ENCODE assay signal across 10 cellular contexts in the genomic region with DNA sequence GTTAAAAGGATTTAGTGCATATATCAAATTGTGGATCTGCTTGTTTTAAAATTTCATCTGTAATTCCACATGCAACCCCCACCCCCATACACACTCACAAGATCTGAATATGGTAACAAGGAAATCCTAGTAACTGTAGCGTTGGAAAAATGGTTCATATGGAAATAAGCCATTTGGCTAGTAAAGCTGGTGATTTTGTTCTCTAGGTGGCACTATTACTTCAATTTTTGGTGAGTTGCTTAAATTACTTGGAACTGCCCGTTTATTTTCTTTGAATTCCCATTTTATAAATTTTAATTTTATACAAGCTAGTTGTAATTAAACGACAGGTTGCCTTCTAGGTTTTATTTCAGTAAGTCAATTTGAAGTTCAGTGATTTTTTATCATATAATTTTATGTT. TPM values are rescaled to one million over a fixed set of nuclear protein-coding genes. Genes with fewer than 3 reads are reported as not detected.
DNase-seq lines count a peak whose midpoint lies in the region; ATAC-seq, FAIRE-seq and TF ChIP-seq lines count a peak whose summit lies in the region.
"Had no signal": no experiment of that assay in that cellular context is flagged by ENCODE, and none has a peak within 500 bp of the region (broad histone marks: within the 10 kb centered on the region; RNA-seq: fewer than 3 reads in every experiment).

No MANE protein-coding gene starts in this region.

- H4K20me1 ChIP-seq in HepG2 (ENCODE audit: insufficient read depth, low read length), result no peaks in the 10 kb centered on the region

- no peak overlapping the region for H3K4me3 ChIP-seq in HepG2 (replicated peaks in 1 of 3; ENCODE audit: insufficient read depth in 1 of 3, low read depth in 2 of 3, low read length in 3 of 3)

- H3K9ac ChIP-seq in HepG2 (ENCODE audit: insufficient read depth, low read depth, low read length), result no peak overlapping the region

- H3K4me1 ChIP-seq in HepG2 (ENCODE audit: insufficient read depth, low read length), result peaks cover 16% of the 10 kb centered on the region

- CTCF ChIA-PET in HepG2 (lab: Yijun Ruan, JAX; ENCODE audit: low intra/inter-chr PET ratio, low total read pairs), result no interaction called here

- H3K79me2 ChIP-seq in HepG2 (ENCODE audit: insufficient read depth, low read length), result no peaks in the 10 kb centered on the region

- no peak overlapping the region for H3K27ac ChIP-seq in HepG2 (ENCODE audit: extremely low read length, insufficient read depth, low read length)

- no peak for TF ChIP-seq RAD21 in HepG2 (CRISPR knock-in tag; IDR thresholded peaks at IDR 0.05)

- FAIRE-seq in TTC549 (lab: Jason Lieb, UNC) (peak; percentile 19), HepG2 (lab: Jason Lieb, UNC) (no peak)

- no peak for ATAC-seq in HepG2
- no peak for ATAC-seq in GM21447 (IDR thresholded peaks at IDR 0.05; ENCODE audit: unreplicated experiment)
- ATAC-seq in GM19395 (IDR thresholded peaks at IDR 0.05; ENCODE audit: unreplicated experiment), result no peak
- ATAC-seq: stimulated activated effector memory CD8-positive, alpha-beta T cell treated with anti-CD3 and anti-CD28 coated beads, Interleukin-12 subunit alpha, Interleukin-12 subunit beta, amount 100 ng/mL, for 72 hours had no signal

- H3K4me2 ChIP-seq in HepG2 (ENCODE audit: low read depth, low read length), result no peak overlapping the region

- TF ChIP-seq CTCF in HepG2 (CRISPR knock-in tag; IDR thresholded peaks at IDR 0.05), result peak; percentile 38

- in situ Hi-C loops in HepG2 (cut with HindIII; ENCODE audit: extremely low pct_ligation_motif_present, low pct_unique_long_range_greater_than_20kb), result loop anchor here (5.0 to 25.0 kb wide), 4 partner anchors 837 to 1640 kb away; no protein-coding TSS in a partner anchor

- no peaks in the 10 kb centered on the region for H3K9me3 ChIP-seq in HepG2 (ENCODE audit: low read length)

- DNase-seq in DMS53 treated with DMSO at 0.1 percent for 48 hours (lab: John Stamatoyannopoulos, UW; ENCODE audit: unreplicated experiment) (peak; percentile 7), HT-29 (ENCODE audit: low spot score) (peak; percentile 47), HepG2 (ENCODE audit: low spot score) (no peak), mesenteric fat pad (ENCODE audit: low spot score) (no peak)
- no peak for DNase-seq in activated CD4-positive, alpha-beta T cell treated with anti-CD3 and anti-CD28 coated beads, Interleukin-2, amount 50 U/mL, for 48 hours
- DNase-seq: posterior cingulate gyrus had no signal

- no TSS peak for BruUV-seq in HepG2 (replicated peaks; lab: Mats Ljungman, UMichigan)

- H3K36me3 ChIP-seq in HepG2 (replicated peaks in 1 of 2; ENCODE audit: control insufficient read depth in 1 of 2, insufficient read depth in 2 of 2, low read length in 2 of 2), result no peaks in the 10 kb centered on the region

- intact Hi-C loops in HepG2 (cut with micrococcal nuclease; ENCODE audit: unreplicated experiment), result no loop called here

- TF ChIP-seq POLR2A in HepG2 (IDR thresholded peaks at IDR 0.05; ENCODE audit: insufficient read depth in 1 of 2, low read depth in 2 of 2, low read length in 2 of 2), result no peak

- no peak overlapping the region for H2AFZ ChIP-seq in HepG2 (ENCODE audit: low read length)

- H3K27me3 ChIP-seq in HepG2 (ENCODE audit: control insufficient read depth in 1 of 2, insufficient read depth in 2 of 2, low read length in 2 of 2), result peaks cover 0 to 14% of the 10 kb centered on the region in 2 experiments; a peak in 2 of 5 replicates

- 2% methylated on average over 3 of the region's 3 CpGs for WGBS in HepG2 (ENCODE audit: low lambda C conversion rate)

- TF ChIP-seq EP300 in HepG2 (IDR thresholded peaks at IDR 0.05; ENCODE audit: low read depth in 2 of 2, low read length in 2 of 2) (no peak), HepG2 (CRISPR knock-in tag; IDR thresholded peaks at IDR 0.05; ENCODE audit: borderline replicate concordance) (no peak)

- POLR2A ChIA-PET in HepG2 (lab: Yijun Ruan, JAX), result no interaction called here

TF ChIP-seq in HepG2, 621 proteins besides CTCF, POLR2A, EP300 and RAD21:
- peak; percentile 64 for TF ChIP-seq STAG1 (CRISPR knock-in tag; IDR thresholded peaks at IDR 0.05)
- TF ChIP-seq, protein P1, sequence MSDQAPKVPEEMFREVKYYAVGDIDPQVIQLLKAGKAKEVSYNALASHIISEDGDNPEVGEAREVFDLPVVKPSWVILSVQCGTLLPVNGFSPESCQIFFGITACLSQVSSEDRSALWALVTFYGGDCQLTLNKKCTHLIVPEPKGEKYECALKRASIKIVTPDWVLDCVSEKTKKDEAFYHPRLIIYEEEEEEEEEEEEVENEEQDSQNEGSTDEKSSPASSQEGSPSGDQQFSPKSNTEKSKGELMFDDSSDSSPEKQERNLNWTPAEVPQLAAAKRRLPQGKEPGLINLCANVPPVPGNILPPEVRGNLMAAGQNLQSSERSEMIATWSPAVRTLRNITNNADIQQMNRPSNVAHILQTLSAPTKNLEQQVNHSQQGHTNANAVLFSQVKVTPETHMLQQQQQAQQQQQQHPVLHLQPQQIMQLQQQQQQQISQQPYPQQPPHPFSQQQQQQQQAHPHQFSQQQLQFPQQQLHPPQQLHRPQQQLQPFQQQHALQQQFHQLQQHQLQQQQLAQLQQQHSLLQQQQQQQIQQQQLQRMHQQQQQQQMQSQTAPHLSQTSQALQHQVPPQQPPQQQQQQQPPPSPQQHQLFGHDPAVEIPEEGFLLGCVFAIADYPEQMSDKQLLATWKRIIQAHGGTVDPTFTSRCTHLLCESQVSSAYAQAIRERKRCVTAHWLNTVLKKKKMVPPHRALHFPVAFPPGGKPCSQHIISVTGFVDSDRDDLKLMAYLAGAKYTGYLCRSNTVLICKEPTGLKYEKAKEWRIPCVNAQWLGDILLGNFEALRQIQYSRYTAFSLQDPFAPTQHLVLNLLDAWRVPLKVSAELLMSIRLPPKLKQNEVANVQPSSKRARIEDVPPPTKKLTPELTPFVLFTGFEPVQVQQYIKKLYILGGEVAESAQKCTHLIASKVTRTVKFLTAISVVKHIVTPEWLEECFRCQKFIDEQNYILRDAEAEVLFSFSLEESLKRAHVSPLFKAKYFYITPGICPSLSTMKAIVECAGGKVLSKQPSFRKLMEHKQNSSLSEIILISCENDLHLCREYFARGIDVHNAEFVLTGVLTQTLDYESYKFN (CRISPR knock-in tag; conservative IDR thresholded peaks at IDR 0.05), result no peak

RNA-seq across cellular contexts. Expression of a gene that starts 5.3 kb away (rescaled TPM):
- 0.37 and 0.53 TPM in 2 replicates for total RNA-seq in HT-29 (2014; rRNA removed; shearing (Covaris generic))
- 0.02 TPM in 1 of 2 replicates, not detected in the other for total RNA-seq in HepG2 (2016; rRNA removed; fragmentation: Illumina TruSeq; extraction: Trizol)
- total RNA-seq in HepG2 (2016; cell fraction: cytosol; rRNA removed; fragmentation: Illumina TruSeq; extraction: Trizol; ENCODE audit: low read depth), result not detected in 2 replicates
- not detected in 2 replicates for total RNA-seq in HepG2 (2016; cell fraction: insoluble cytoplasmic fraction; rRNA removed; fragmentation: Illumina TruSeq; extraction: Trizol)
- total RNA-seq in HepG2 (2016; cell fraction: membrane; rRNA removed; fragmentation: Illumina TruSeq; extraction: Trizol), result not detected in 2 replicates
- total RNA-seq in HepG2 (2016; cell fraction: nucleus; rRNA removed; fragmentation: Illumina TruSeq; extraction: Trizol), result not detected in 2 replicates
- polyA plus RNA-seq in HepG2 (2011; rRNA removed), result not detected in 2 replicates
- polyA plus RNA-seq in HepG2 (2011; cell fraction: cytosol; rRNA removed), result not detected in 2 replicates
- not detected in 2 replicates for polyA plus RNA-seq in HepG2 (2011; cell fraction: nucleus; rRNA removed)
- not detected in 2 replicates for polyA plus RNA-seq in HepG2 (2012)
- not detected in 2 replicates for polyA plus RNA-seq in HepG2 (2016; cell fraction: cytosol; fragmentation: Illumina TruSeq; extraction: Trizol; ENCODE audit: low read depth)
- not detected in 2 replicates for polyA plus RNA-seq in HepG2 (2016; cell fraction: insoluble cytoplasmic fraction; fragmentation: Illumina TruSeq; extraction: Trizol; ENCODE audit: low read depth)
- polyA plus RNA-seq in HepG2 (2016; cell fraction: membrane; fragmentation: Illumina TruSeq; extraction: Trizol; ENCODE audit: low read depth), result not detected in 2 replicates
- not detected in 2 replicates for polyA plus RNA-seq in HepG2 (2016; cell fraction: nucleus; fragmentation: Illumina TruSeq; extraction: Trizol; ENCODE audit: insufficient read depth, low read depth)
- polyA minus RNA-seq in HepG2 (2011; rRNA and poly(A)+ RNA removed; ENCODE audit: low replicate concordance), result 0.75 TPM in 1 of 2 replicates, not detected in the other
- not detected in 2 replicates for polyA minus RNA-seq in HepG2 (2011; cell fraction: cytosol; rRNA and poly(A)+ RNA removed)
- polyA minus RNA-seq in HepG2 (2011; cell fraction: nucleus; rRNA and poly(A)+ RNA removed), result not detected in 2 replicates
- total RNA-seq in mesenteric fat pad, result 0.22 TPM

Comparison
In these comparisons a context has a peak if more than half of its experiments do, and no peak if none do; other contexts are left out.
1. DNase-seq: peak in DMS53 treated with DMSO at 0.1 percent for 48 hours (single experiment) and HT-29 (single experiment); none in HepG2 (single experiment), activated CD4-positive, alpha-beta T cell treated with anti-CD3 and anti-CD28 coated beads, Interleukin-2, amount 50 U/mL, for 48 hours (0 of 2) and mesenteric fat pad (single experiment).